21 cellular contexts compared by ENCODE assay signal in the genomic region with DNA sequence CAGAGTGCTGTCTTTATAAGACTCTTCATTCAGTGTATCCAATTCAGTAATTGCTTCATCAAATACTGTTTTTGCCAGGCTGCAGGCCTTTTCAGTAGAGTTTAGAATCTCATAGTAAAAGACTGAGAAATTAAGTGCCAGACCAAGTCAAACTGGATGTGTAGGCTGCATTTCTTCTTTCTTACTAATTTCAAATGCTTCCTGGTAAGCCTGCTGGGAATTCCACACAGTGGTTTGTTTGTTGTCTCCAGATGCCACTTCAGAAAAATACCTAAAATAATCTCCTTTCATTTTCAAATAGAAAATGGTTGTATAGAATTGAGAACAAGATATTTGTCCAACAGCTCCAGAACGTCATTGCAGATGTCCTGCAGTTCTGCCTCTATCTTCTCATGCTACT. TPM values are rescaled to one million over a fixed set of nuclear protein-coding genes. Genes with fewer than 3 reads are reported as not detected.
DNase-seq lines count a peak whose midpoint lies in the region; TF ChIP-seq lines count a peak whose summit lies in the region.
"Had no signal": no experiment of that assay in that cellular context is flagged by ENCODE, and none has a peak within 500 bp of the region (broad histone marks: within the 10 kb centered on the region; RNA-seq: fewer than 3 reads in every experiment).

No MANE protein-coding gene starts in this region.

- no peak overlapping the region for H3K9ac ChIP-seq in GM23248
- H3K9ac ChIP-seq: KMS-11 had no signal

- H4K20me1 ChIP-seq in GM23248 (ENCODE audit: insufficient read depth): 0 out of 2 replicates have a peak, but pooled peaks cover 4% of the 10 kb centered on the region

- H3F3A ChIP-seq in GM23248 (ENCODE audit: insufficient read depth): peaks cover 30% of the 10 kb centered on the region; the same call in 1 of the 2 replicates

- no peak for TF ChIP-seq EP300 in suprapubic skin (IDR thresholded peaks at IDR 0.05)
- no peak for TF ChIP-seq EP300 in sigmoid colon (IDR thresholded peaks at IDR 0.05)

- H2AFZ ChIP-seq in GM23248: no peak overlapping the region

- TF ChIP-seq CTCF in GM13976 (IDR thresholded peaks at IDR 0.05; ENCODE audit: borderline replicate concordance, control extremely low read depth, extremely low read depth, insufficient read depth, missing control alignments) (no peak), suprapubic skin (IDR thresholded peaks at IDR 0.05) (no peak), sigmoid colon (IDR thresholded peaks at IDR 0.05) (no peak)

- peak overlapping the region; percentile 11 for H3K4me2 ChIP-seq in GM23248 (ENCODE audit: unreplicated experiment)
- H3K4me2 ChIP-seq: KMS-11 had no signal

- H3K9me3 ChIP-seq in GM23248 (ENCODE audit: low read depth) (no peaks in the 10 kb centered on the region), suprapubic skin (no peaks in the 10 kb centered on the region), sigmoid colon (no peaks in the 10 kb centered on the region)
- H3K9me3 ChIP-seq: Caco-2, neutrophil, vagina had no signal

- H3K27ac ChIP-seq in GM23248 (peak overlapping the region; percentile 2; the same call in 1 of the 2 replicates), cingulate gyrus (ENCODE audit: low read depth, low read length) (peak overlapping the region; percentile 57), suprapubic skin (no peak overlapping the region), sigmoid colon (no peak overlapping the region)
- H3K27ac ChIP-seq: KMS-11, neutrophil, vagina had no signal

- peaks cover 13% of the 10 kb centered on the region; the same call in 1 of the 2 replicates for H3K79me2 ChIP-seq in GM23248 (ENCODE audit: insufficient read depth)

- H3K4me1 ChIP-seq in GM23248 (ENCODE audit: insufficient read depth) (peaks cover 7% of the 10 kb centered on the region; the same call in 1 of the 2 replicates), suprapubic skin (no peaks in the 10 kb centered on the region), sigmoid colon (no peaks in the 10 kb centered on the region)
- H3K4me1 ChIP-seq: vagina had no signal

- peaks cover 37% of the 10 kb centered on the region for H3K36me3 ChIP-seq in GM23248 (ENCODE audit: low read depth)
- peaks cover 54% of the 10 kb centered on the region for H3K36me3 ChIP-seq in suprapubic skin
- H3K36me3 ChIP-seq in sigmoid colon: peaks cover 3 to 70% (median 11%) of the 10 kb centered on the region in 4 donors

- no peaks in the 10 kb centered on the region for H3K9me2 ChIP-seq in GM23248 (ENCODE audit: insufficient read depth)

- H3K4me3 ChIP-seq in GM23248 (no peak overlapping the region), suprapubic skin (no peak overlapping the region), sigmoid colon (no peak overlapping the region)
- H3K4me3 ChIP-seq: vagina had no signal

- intact Hi-C loops in sigmoid colon (cut with DNase I): no loop called here

- no peaks in the 10 kb centered on the region for H3K27me3 ChIP-seq in GM23248 (replicated peaks; ENCODE audit: insufficient read depth)
- H3K27me3 ChIP-seq in suprapubic skin: no peaks in the 10 kb centered on the region
- no peaks in the 10 kb centered on the region for H3K27me3 ChIP-seq in sigmoid colon
- H3K27me3 ChIP-seq: neutrophil, vagina had no signal

- in situ Hi-C loops in GM23248 (cut with MboI) (no loop called here), GM13976 (cut with MboI; ENCODE audit: low sequenced_read_pairs, unreplicated experiment) (no loop called here)

- TF ChIP-seq POLR2A in suprapubic skin (IDR thresholded peaks at IDR 0.05) (no peak), sigmoid colon (IDR thresholded peaks at IDR 0.05) (no peak)

- 89 to 100% methylated on average over 1 of the region's 1 CpG for WGBS in GM23248 (ENCODE audit: low coverage in 1 of 2, low lambda C conversion rate in 2 of 2, missing lambda C conversion rate in 2 of 2), 2 experiments
- WGBS in suprapubic skin: 61% methylated on average over 1 of the region's 1 CpG
- WGBS in sigmoid colon, 2 donors: 83 to 88% methylated on average over 1 of the region's 1 CpG

- peak; percentile 38 for DNase-seq in AG08395 (ENCODE audit: low spot score)
- DNase-seq in GM23248: peak; percentile 27
- peak; percentile 17 for DNase-seq in myocyte (ENCODE audit: low read depth)
- no peak for DNase-seq in NCI-H2081 (lab: John Stamatoyannopoulos, UW)
- DNase-seq in GM13976 (ENCODE audit: low spot score): no peak
- no peak for DNase-seq in suprapubic skin (ENCODE audit: low spot score in 2 of 2)
- DNase-seq in sigmoid colon: no peak
- DNase-seq: activated CD4-positive, alpha-beta memory T cell treated with anti-CD3 and anti-CD28 coated beads, Interleukin-2, amount 10 ng/mL, durations not matched to agents 7 days and 5 days; cortex of kidney; H7; immature natural killer cell; NCI-H1092 treated with DMSO at 0.1 percent for 48 hours had no signal

RNA-seq across cellular contexts. Expression of a gene that starts 34.7 kb away (rescaled TPM):
- not detected in 2 replicates for total RNA-seq in GM23248 (2014; rRNA removed; shearing (Covaris generic))
- 0.09 TPM in 1 of 2 replicates, not detected in the other for polyA plus RNA-seq in GM23248 (2016; fragmentation: Nextera tagmentation; extraction: Ambion mirVana)
- not detected in 2 replicates for total RNA-seq in myocyte
- 0.05 TPM for polyA plus RNA-seq in myocyte (2012)
- not detected for total RNA-seq in suprapubic skin
- total RNA-seq in sigmoid colon: not detected
- polyA plus RNA-seq in sigmoid colon: under 1 TPM in 1 of 3 donors, not detected in 2; 0.04 TPM
- total RNA-seq: activated CD4-positive, alpha-beta memory T cell treated with anti-CD3 and anti-CD28 coated beads, Interleukin-2, amount 10 ng/mL, durations not matched to agents 7 days and 5 days; activated T-helper 2 cell treated with anti-CD3 and anti-CD28 coated beads, Interferon-gamma antibody, Interleukin-2, Interleukin-4, amounts not matched to agents 10 μg/mL and 5 μg/mL and 100 μg/mL, durations not matched to agents 14 hours and 24 hours and 36 hours; epithelial cell of proximal tubule; G401; H7; mesenteric fat pad; vagina had no signal

RNA-seq across cellular contexts. Expression of a gene that starts 36.4 kb away (rescaled TPM):
- total RNA-seq in GM23248 (2014; rRNA removed; shearing (Covaris generic)): 125 and 136 TPM in 2 replicates
- 131 and 138 TPM in 2 replicates for polyA plus RNA-seq in GM23248 (2016; fragmentation: Nextera tagmentation; extraction: Ambion mirVana)
- total RNA-seq in myocyte: 169 and 185 TPM in 2 replicates
- polyA plus RNA-seq in myocyte (2012): 92.7 TPM
- 10 to 100 TPM; 67.8 to 80.0 (median 71.8) TPM for total RNA-seq in suprapubic skin
- total RNA-seq in sigmoid colon: 100 to 1,000 TPM in 1 of 4 donors, 10 to 100 TPM in 3; 70.3 to 100 (median 89.8) TPM
- polyA plus RNA-seq in sigmoid colon: 100 to 1,000 TPM in 1 of 3 donors, 10 to 100 TPM in 2; 55.7 to 103 (median 90.7) TPM

Comparison
In these comparisons a context has a peak if more than half of its experiments do, and no peak if none do; other contexts are left out.
1. DNase-seq: peak in AG08395 (single experiment), GM23248 (single experiment) and myocyte (single experiment); none in NCI-H2081 (0 of 2), GM13976 (single experiment), suprapubic skin (0 of 2) and sigmoid colon (single experiment).
2. H3K27ac ChIP-seq: peak in GM23248 (single experiment) and cingulate gyrus (single experiment); none in suprapubic skin (single experiment) and sigmoid colon (0 of 4).